1 cellular context compared by ENCODE assay signal in genomic region chr1:241640867-241641542, GRCh38.
TF ChIP-seq lines count a peak whose summit lies in the region.

No MANE protein-coding gene starts in this region.

TF ChIP-seq in GM12878, 131 proteins besides CTCF, POLR2A, EP300 and RAD21 (continued from another document):
- no peak for TF ChIP-seq REST (IDR thresholded peaks at IDR 0.05; ENCODE audit: low read depth, low read length)
- no peak for TF ChIP-seq PRDM15 (CRISPR knock-in tag; IDR thresholded peaks at IDR 0.05)
- no peak for TF ChIP-seq ELK1 (IDR thresholded peaks at IDR 0.05; ENCODE audit: low read depth, low read length)
- TF ChIP-seq SMC3 (IDR thresholded peaks at IDR 0.05; ENCODE audit: borderline replicate concordance, low read length) = no peak
